In genomic region chr16:85648782-85649181, GRCh38 we compare ENCODE assay signal across 20 cellular contexts. TPM values are rescaled to one million over a fixed set of nuclear protein-coding genes. Genes with fewer than 3 reads are reported as not detected.
DNase-seq lines count a peak whose midpoint lies in the region; ATAC-seq and TF ChIP-seq lines count a peak whose summit lies in the region.
"Had no signal": no experiment of that assay in that cellular context is flagged by ENCODE, and none has a peak within 500 bp of the region (broad histone marks: within the 10 kb centered on the region; RNA-seq: fewer than 3 reads in every experiment).

No MANE protein-coding gene starts in this region.

- peak overlapping the region; percentile 54 for H3K27ac Mint-ChIP-seq in central memory CD8-positive, alpha-beta T cell (ENCODE audit: low read depth)
- peak overlapping the region; percentile 83 for H3K27ac Mint-ChIP-seq in stimulated activated effector memory CD8-positive, alpha-beta T cell treated with anti-CD3 and anti-CD28 coated beads, Interleukin-12 subunit alpha, Interleukin-12 subunit beta, amount 100 ng/mL, for 72 hours
- no peak overlapping the region for H3K27ac Mint-ChIP-seq in HFFc6

- no peak overlapping the region for H3K4me3 Mint-ChIP-seq in central memory CD8-positive, alpha-beta T cell
- H3K4me3 Mint-ChIP-seq in stimulated activated effector memory CD8-positive, alpha-beta T cell treated with anti-CD3 and anti-CD28 coated beads, Interleukin-12 subunit alpha, Interleukin-12 subunit beta, amount 100 ng/mL, for 72 hours: no peak overlapping the region
- no peak overlapping the region for H3K4me3 Mint-ChIP-seq in HFFc6

- TF ChIP-seq CTCF in HFFc6 (IDR thresholded peaks at IDR 0.05): no peak

- H3K36me3 Mint-ChIP-seq in central memory CD8-positive, alpha-beta T cell (ENCODE audit: insufficient read depth): peaks cover 12% of the 10 kb centered on the region
- H3K36me3 Mint-ChIP-seq in stimulated activated effector memory CD8-positive, alpha-beta T cell treated with anti-CD3 and anti-CD28 coated beads, Interleukin-12 subunit alpha, Interleukin-12 subunit beta, amount 100 ng/mL, for 72 hours: peaks cover 22% of the 10 kb centered on the region
- H3K36me3 Mint-ChIP-seq in HFFc6 (ENCODE audit: low read depth): no peaks in the 10 kb centered on the region

- peak; percentile 64 for DNase-seq in DMS 273 (lab: John Stamatoyannopoulos, UW; ENCODE audit: unreplicated experiment)
- no peak for DNase-seq in DMS 273 treated with DMSO at 0.1 percent for 48 hours (lab: John Stamatoyannopoulos, UW)
- peak; percentile 13 for DNase-seq in stimulated activated naive CD4-positive, alpha-beta T cell treated with Interleukin-2 at 50 U/mL for 16 hours (lab: John Stamatoyannopoulos, UW)
- DNase-seq in stimulated activated naive CD4-positive, alpha-beta T cell (lab: John Stamatoyannopoulos, UW): no peak
- DNase-seq in central memory CD8-positive, alpha-beta T cell (ENCODE audit: low spot score in 2 of 2): no peak
- no peak for DNase-seq in stimulated activated effector memory CD8-positive, alpha-beta T cell treated with anti-CD3 and anti-CD28 coated beads, Interleukin-12 subunit alpha, Interleukin-12 subunit beta, amount 100 ng/mL, for 72 hours (ENCODE audit: low spot score in 2 of 2)
- no peak for DNase-seq in HFFc6
- no peak for DNase-seq in NCI-H2196 (lab: John Stamatoyannopoulos, UW; ENCODE audit: unreplicated experiment)
- DNase-seq: 8988T; activated CD4-positive, alpha-beta T cell treated with anti-CD3 and anti-CD28 coated beads, Interleukin-2, amount 50 U/mL, for 1 hour; activated naive CD4-positive, alpha-beta T cell; activated T-cell treated with anti-CD3 and anti-CD28 coated beads for 4 hours; AML-193; islet precursor cell; mucosa of descending colon; NCI-H226; NCI-H774; psoas muscle; stomach had no signal

- ATAC-seq in central memory CD8-positive, alpha-beta T cell (replicated peaks; ENCODE audit: extremely low read depth, poor library complexity, severe bottlenecking): no peak
- no peak for ATAC-seq in stimulated activated effector memory CD8-positive, alpha-beta T cell treated with anti-CD3 and anti-CD28 coated beads, Interleukin-12 subunit alpha, Interleukin-12 subunit beta, amount 100 ng/mL, for 72 hours
- ATAC-seq: mucosa of descending colon, psoas muscle had no signal

- H3K4me1 Mint-ChIP-seq in central memory CD8-positive, alpha-beta T cell: peaks cover 28% of the 10 kb centered on the region
- peaks cover 18% of the 10 kb centered on the region for H3K4me1 Mint-ChIP-seq in stimulated activated effector memory CD8-positive, alpha-beta T cell treated with anti-CD3 and anti-CD28 coated beads, Interleukin-12 subunit alpha, Interleukin-12 subunit beta, amount 100 ng/mL, for 72 hours
- no peaks in the 10 kb centered on the region; the same call in 1 of the 2 replicates for H3K4me1 Mint-ChIP-seq in HFFc6 (ENCODE audit: low read depth)

- H3K27me3 Mint-ChIP-seq in central memory CD8-positive, alpha-beta T cell: no peaks in the 10 kb centered on the region
- peaks cover 14% of the 10 kb centered on the region for H3K27me3 Mint-ChIP-seq in HFFc6 (ENCODE audit: insufficient read depth)

- H3K9me3 Mint-ChIP-seq in central memory CD8-positive, alpha-beta T cell: no peaks in the 10 kb centered on the region
- no peaks in the 10 kb centered on the region for H3K9me3 Mint-ChIP-seq in stimulated activated effector memory CD8-positive, alpha-beta T cell treated with anti-CD3 and anti-CD28 coated beads, Interleukin-12 subunit alpha, Interleukin-12 subunit beta, amount 100 ng/mL, for 72 hours
- no peaks in the 10 kb centered on the region for H3K9me3 Mint-ChIP-seq in HFFc6

RNA-seq across cellular contexts. Expression of gene GSE1, which starts 35.7 kb away (rescaled TPM):
- 10 to 100 TPM; 49.2 to 62.3 (median 58.1) TPM for total RNA-seq in HFFc6 (2021; fragmentation: NEBNext Ultra II Directional; extraction: Animal tissue kit (Norgen Biotek cat#: 25700))

RNA-seq across cellular contexts. Expression of gene GINS2, which starts 40.0 kb away (rescaled TPM):
- total RNA-seq in HFFc6 (2021; fragmentation: NEBNext Ultra II Directional; extraction: Animal tissue kit (Norgen Biotek cat#: 25700)): 10 to 100 TPM; 11.8 to 24.6 (median 21.0) TPM
- total RNA-seq: ascending aorta had no signal

Comparison
In these comparisons a context has a peak if more than half of its experiments do, and no peak if none do; other contexts are left out.
1. DNase-seq: peak in DMS 273 (single experiment) and stimulated activated naive CD4-positive, alpha-beta T cell treated with Interleukin-2 at 50 U/mL for 16 hours (single experiment); none in DMS 273 treated with DMSO at 0.1 percent for 48 hours (single experiment), stimulated activated naive CD4-positive, alpha-beta T cell (0 of 6), central memory CD8-positive, alpha-beta T cell (0 of 2), stimulated activated effector memory CD8-positive, alpha-beta T cell treated with anti-CD3 and anti-CD28 coated beads, Interleukin-12 subunit alpha, Interleukin-12 subunit beta, amount 100 ng/mL, for 72 hours (0 of 2), HFFc6 (single experiment) and NCI-H2196 (single experiment).